Comparison of ENCODE assay signal across 8 cellular contexts in genomic region chr17:75034236-75034908, GRCh38. TPM values are rescaled to one million over a fixed set of nuclear protein-coding genes. Genes with fewer than 3 reads are reported as not detected.
DNase-seq lines count a peak whose midpoint lies in the region; ATAC-seq and TF ChIP-seq lines count a peak whose summit lies in the region.

No MANE protein-coding gene starts in this region.

- H3K27me3 Mint-ChIP-seq in activated naive CD8-positive, alpha-beta T cell treated with anti-CD3 and anti-CD28 coated beads for 36 hours = peaks cover 17% of the 10 kb centered on the region
- H3K27me3 Mint-ChIP-seq in osteocyte (ENCODE audit: unreplicated experiment) = no peaks in the 10 kb centered on the region

- H3K4me1 ChIP-seq in HEK293 (ENCODE audit: control insufficient read depth, insufficient read depth, low read length) (peaks cover 19% of the 10 kb centered on the region), testis (peaks cover 20% of the 10 kb centered on the region)

- WGBS in testis, 2 donors = 1% methylated on average over 25 to 41 of the region's 43 CpGs

- H3K4me3 Mint-ChIP-seq in activated naive CD8-positive, alpha-beta T cell treated with anti-CD3 and anti-CD28 coated beads for 36 hours = peak overlapping the region; percentile 95
- peak overlapping the region; percentile 97 for H3K4me3 Mint-ChIP-seq in osteocyte (ENCODE audit: unreplicated experiment)

- ATAC-seq in Right ventricle myocardium inferior = peak; percentile 73

- H3K36me3 ChIP-seq in HEK293 (ENCODE audit: control insufficient read depth in 2 of 2, insufficient read depth in 1 of 2, low read length in 2 of 2) = peaks cover 0 to 11% of the 10 kb centered on the region in 2 experiments; a peak in 2 of 3 replicates
- H3K36me3 ChIP-seq in testis (ENCODE audit: low read depth, missing control alignments) = no peaks in the 10 kb centered on the region

- TF ChIP-seq CTCF in HEK293 (tag by site-specific recombination; IDR thresholded peaks at IDR 0.05) (peak; percentile 51), osteocyte (IDR thresholded peaks at IDR 0.05) (peak; percentile 37), testis (IDR thresholded peaks at IDR 0.05) (no peak)

- CTCF ChIA-PET in HEK293 (lab: Yijun Ruan, JAX) = interaction anchor here (0.6 to 3.3 kb wide), 13 partner anchors 15 to 174 kb away, joined by 3 to 15 read pairs (median 4); partner anchors contain the start of genes CDR2L, MRPL58 and OTOP2

- H3K4me3 ChIP-seq in HEK293 (ENCODE audit: low read depth, low read length) (peak overlapping the region; percentile 60), testis (peak overlapping the region; percentile 71 to 72)

- intact Hi-C loops in Right ventricle myocardium inferior (cut with DNase I) (no loop called here), testis (cut with DNase I; ENCODE audit: low total_unique reads) (no loop called here)

- DNase-seq in Daoy (ENCODE audit: low read depth) = peak; percentile 97
- DNase-seq in NCI-H1105 (lab: John Stamatoyannopoulos, UW) = peak; percentile 86
- DNase-seq in SKM-1 treated with dmso at 0.1 percent for 144 hours (lab: John Stamatoyannopoulos, UW; ENCODE audit: unreplicated experiment) = peak; percentile 83
- peak; percentile 91 for DNase-seq in activated naive CD8-positive, alpha-beta T cell treated with anti-CD3 and anti-CD28 coated beads for 36 hours
- peak; percentile 91 for DNase-seq in Right ventricle myocardium inferior (ENCODE audit: missing footprints)
- peak; percentile 94 for DNase-seq in osteocyte (ENCODE audit: extremely low spot score, unreplicated experiment)
- peak; percentile 93 for DNase-seq in testis

- peaks cover 8% of the 10 kb centered on the region for H3K9me3 Mint-ChIP-seq in activated naive CD8-positive, alpha-beta T cell treated with anti-CD3 and anti-CD28 coated beads for 36 hours
- peaks cover 5% of the 10 kb centered on the region for H3K9me3 Mint-ChIP-seq in osteocyte (ENCODE audit: unreplicated experiment)

- H3K9me3 ChIP-seq in HEK293 (ENCODE audit: control insufficient read depth, insufficient read depth, low read depth, low read length) = no peaks in the 10 kb centered on the region
- H3K9me3 ChIP-seq in testis = no peaks in the 10 kb centered on the region

- H3K27me3 ChIP-seq in testis = no peaks in the 10 kb centered on the region

- H3K4me1 Mint-ChIP-seq in activated naive CD8-positive, alpha-beta T cell treated with anti-CD3 and anti-CD28 coated beads for 36 hours = peaks cover 50% of the 10 kb centered on the region
- H3K4me1 Mint-ChIP-seq in osteocyte (ENCODE audit: unreplicated experiment) = peaks cover 32% of the 10 kb centered on the region

- peak overlapping the region; percentile 94 for H3K27ac ChIP-seq in HEK293 (ENCODE audit: extremely low read depth, low read depth, low read length)
- H3K27ac ChIP-seq in testis = peak overlapping the region; percentile 75 to 95

- peak overlapping the region; percentile 98 for H3K27ac Mint-ChIP-seq in activated naive CD8-positive, alpha-beta T cell treated with anti-CD3 and anti-CD28 coated beads for 36 hours
- H3K27ac Mint-ChIP-seq in osteocyte (ENCODE audit: unreplicated experiment) = peak overlapping the region; percentile 99

- no peak for TF ChIP-seq POLR2A in testis (IDR thresholded peaks at IDR 0.05)

- H3K36me3 Mint-ChIP-seq in activated naive CD8-positive, alpha-beta T cell treated with anti-CD3 and anti-CD28 coated beads for 36 hours = peaks cover 14% of the 10 kb centered on the region
- H3K36me3 Mint-ChIP-seq in osteocyte (ENCODE audit: unreplicated experiment) = peaks cover 7% of the 10 kb centered on the region

- POLR2A ChIA-PET in HEK293 (lab: Yijun Ruan, JAX) = interaction anchor here (0.5 to 3.6 kb wide), 23 partner anchors 14 to 1165 kb away, joined by 3 to 46 read pairs (median 8); partner anchors contain the start of genes ATP5PD, CDR2L, FDXR and HID1

TF ChIP-seq in HEK293, 187 proteins besides CTCF, POLR2A, EP300 and RAD21 (continues in another document):
- TF ChIP-seq ZNF174 (tag by site-specific recombination; IDR thresholded peaks at IDR 0.05) (no peak), SP2 (tag by site-specific recombination; IDR thresholded peaks at IDR 0.05) (no peak), ZNF133 (tag by site-specific recombination; IDR thresholded peaks at IDR 0.05) (no peak), ZNF350 (tag by site-specific recombination; IDR thresholded peaks at IDR 0.05) (no peak), ZFP41 (tag by site-specific recombination; IDR thresholded peaks at IDR 0.05; ENCODE audit: borderline replicate concordance) (no peak), ZNF561 (tag by site-specific recombination; IDR thresholded peaks at IDR 0.05; ENCODE audit: borderline replicate concordance) (peak; percentile 83), OVOL3 (tag by site-specific recombination; IDR thresholded peaks at IDR 0.05) (peak; percentile 85; the same call in 1 of the 2 replicates), ZNF24 (tag by site-specific recombination; IDR thresholded peaks at IDR 0.05) (peak; percentile 33; the same call in 1 of the 2 replicates), KLF1 (tag by site-specific recombination; IDR thresholded peaks at IDR 0.05) (peak; percentile 30; the same call in 1 of the 2 replicates), TCF7L2 (IDR thresholded peaks at IDR 0.05; ENCODE audit: borderline replicate concordance, low read depth, low read length) (no peak), ZNF830 (tag by site-specific recombination; IDR thresholded peaks at IDR 0.05; ENCODE audit: low read depth) (no peak), ZNF560 (tag by site-specific recombination; IDR thresholded peaks at IDR 0.05; ENCODE audit: borderline replicate concordance) (no peak)
- TF ChIP-seq, protein P1, sequence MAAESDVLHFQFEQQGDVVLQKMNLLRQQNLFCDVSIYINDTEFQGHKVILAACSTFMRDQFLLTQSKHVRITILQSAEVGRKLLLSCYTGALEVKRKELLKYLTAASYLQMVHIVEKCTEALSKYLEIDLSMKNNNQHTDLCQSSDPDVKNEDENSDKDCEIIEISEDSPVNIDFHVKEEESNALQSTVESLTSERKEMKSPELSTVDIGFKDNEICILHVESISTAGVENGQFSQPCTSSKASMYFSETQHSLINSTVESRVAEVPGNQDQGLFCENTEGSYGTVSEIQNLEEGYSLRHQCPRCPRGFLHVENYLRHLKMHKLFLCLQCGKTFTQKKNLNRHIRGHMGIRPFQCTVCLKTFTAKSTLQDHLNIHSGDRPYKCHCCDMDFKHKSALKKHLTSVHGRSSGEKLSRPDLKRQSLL (tag by site-specific recombination; IDR thresholded peaks at IDR 0.05) = peak; percentile 86; the same call in 1 of the 2 replicates
- TF ChIP-seq, protein P2, sequence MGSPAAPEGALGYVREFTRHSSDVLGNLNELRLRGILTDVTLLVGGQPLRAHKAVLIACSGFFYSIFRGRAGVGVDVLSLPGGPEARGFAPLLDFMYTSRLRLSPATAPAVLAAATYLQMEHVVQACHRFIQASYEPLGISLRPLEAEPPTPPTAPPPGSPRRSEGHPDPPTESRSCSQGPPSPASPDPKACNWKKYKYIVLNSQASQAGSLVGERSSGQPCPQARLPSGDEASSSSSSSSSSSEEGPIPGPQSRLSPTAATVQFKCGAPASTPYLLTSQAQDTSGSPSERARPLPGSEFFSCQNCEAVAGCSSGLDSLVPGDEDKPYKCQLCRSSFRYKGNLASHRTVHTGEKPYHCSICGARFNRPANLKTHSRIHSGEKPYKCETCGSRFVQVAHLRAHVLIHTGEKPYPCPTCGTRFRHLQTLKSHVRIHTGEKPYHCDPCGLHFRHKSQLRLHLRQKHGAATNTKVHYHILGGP (tag by site-specific recombination; IDR thresholded peaks at IDR 0.05) = no peak

RNA-seq across cellular contexts. Expression of gene ATP5PD, which starts 12.4 kb away (rescaled TPM):
- 453 and 707 TPM in 2 replicates for total RNA-seq in Daoy (2014; rRNA removed; shearing (Covaris generic))
- total RNA-seq in activated naive CD8-positive, alpha-beta T cell treated with anti-CD3 and anti-CD28 coated beads for 36 hours = 100 to 1,000 TPM; 185 to 189 TPM
- 863 TPM for total RNA-seq in Right ventricle myocardium inferior
- total RNA-seq in osteocyte = 195 and 212 TPM in 2 replicates
- 100 to 1,000 TPM; 126 to 148 TPM for total RNA-seq in testis
- 190 TPM for polyA plus RNA-seq in testis (ENCODE audit: insufficient read depth, low read depth, low replicate concordance)

RNA-seq across cellular contexts. Expression of gene KCTD2, which starts 12.7 kb away (rescaled TPM):
- total RNA-seq in Daoy (2014; rRNA removed; shearing (Covaris generic)) = 17.9 and 19.1 TPM in 2 replicates
- 10 to 100 TPM; 14.1 to 14.7 TPM for total RNA-seq in activated naive CD8-positive, alpha-beta T cell treated with anti-CD3 and anti-CD28 coated beads for 36 hours
- total RNA-seq in Right ventricle myocardium inferior (26.7 TPM), osteocyte (22.3 and 23.7 TPM in 2 replicates), testis (100 to 1,000 TPM; 122 to 135 TPM)
- polyA plus RNA-seq in testis (ENCODE audit: insufficient read depth, low read depth, low replicate concordance) = 88.9 TPM

RNA-seq across cellular contexts. Expression of gene MRPL58, which starts 21.9 kb away (rescaled TPM):
- 155 and 172 TPM in 2 replicates for total RNA-seq in Daoy (2014; rRNA removed; shearing (Covaris generic))
- 10 to 100 TPM; 64.4 to 69.0 TPM for total RNA-seq in activated naive CD8-positive, alpha-beta T cell treated with anti-CD3 and anti-CD28 coated beads for 36 hours
- 51.4 TPM for total RNA-seq in Right ventricle myocardium inferior
- total RNA-seq in osteocyte = 22.4 and 25.1 TPM in 2 replicates
- 10 to 100 TPM; 24.3 to 38.1 TPM for total RNA-seq in testis
- 20.9 TPM for polyA plus RNA-seq in testis (ENCODE audit: insufficient read depth, low read depth, low replicate concordance)

RNA-seq across cellular contexts. Expression of gene CDR2L, which starts 46.9 kb away (rescaled TPM):
- total RNA-seq in Daoy (2014; rRNA removed; shearing (Covaris generic)) = 9.2 and 11.5 TPM in 2 replicates
- total RNA-seq in activated naive CD8-positive, alpha-beta T cell treated with anti-CD3 and anti-CD28 coated beads for 36 hours = 1 to 10 TPM in 1 of 2 experiments, under 1 TPM in 1; 0.74 to 1.2 TPM
- total RNA-seq in Right ventricle myocardium inferior (22.1 TPM), osteocyte (21.4 and 22.8 TPM in 2 replicates), testis (10 to 100 TPM; 39.5 to 39.6 TPM)
- 16.6 TPM for polyA plus RNA-seq in testis (ENCODE audit: insufficient read depth, low read depth, low replicate concordance)

RNA-seq across cellular contexts. Expression of gene SLC16A5, which starts 53.4 kb away (rescaled TPM):
- total RNA-seq in Daoy (2014; rRNA removed; shearing (Covaris generic)) = 0.24 TPM in 1 of 2 replicates, not detected in the other
- total RNA-seq in activated naive CD8-positive, alpha-beta T cell treated with anti-CD3 and anti-CD28 coated beads for 36 hours = 1 to 10 TPM; 2.1 TPM
- total RNA-seq in Right ventricle myocardium inferior = 7.1 TPM
- total RNA-seq in osteocyte = 7.0 and 7.6 TPM in 2 replicates
- 10 to 100 TPM in 1 of 2 donors, 1 to 10 TPM in 1; 6.4 to 11.1 TPM for total RNA-seq in testis
- 6.9 TPM for polyA plus RNA-seq in testis (ENCODE audit: insufficient read depth, low read depth, low replicate concordance)

Comparison
In these comparisons a context has a peak if more than half of its experiments do, and no peak if none do; other contexts are left out.
1. Peak in every context shown above with its lines: DNase-seq, ATAC-seq, H3K4me3 ChIP-seq and H3K27ac ChIP-seq.
2. CTCF ChIP-seq: peak in HEK293 (single experiment) and osteocyte (single experiment); none in testis (0 of 3).